ENCODE assay signal across 8 cellular contexts in genomic region chr12:26226629-26227375, GRCh38. TPM values are rescaled to one million over a fixed set of nuclear protein-coding genes. Genes with fewer than 3 reads are reported as not detected.
A peak's percentile ranks its signal among the peaks of the same experiment; 100 is the strongest.
DNase-seq lines count a peak whose midpoint lies in the region; ATAC-seq, FAIRE-seq and TF ChIP-seq lines count a peak whose summit lies in the region.

No MANE protein-coding gene starts in this region.

- in situ Hi-C loops in IMR-90 (cut with MboI; ENCODE audit: low sequenced_read_pairs), result no loop called here

- H3K36me3 Mint-ChIP-seq in activated T-helper 17 cell treated with anti-CD3 and anti-CD28 coated beads, Interleukin-2, amount 50 U/mL, for 72 hours (ENCODE audit: low read depth), result no peaks in the 10 kb centered on the region
- no peaks in the 10 kb centered on the region for H3K36me3 Mint-ChIP-seq in T-helper 2 cell treated with Interferon-gamma antibody and Interleukin-4, amounts not matched to agents 5 μg/mL and 100 μg/mL, for 36 hours (ENCODE audit: low read depth)

- BruUV-seq in IMR-90 (replicated peaks; lab: Mats Ljungman, UMichigan), result no TSS peak

- H4K20me1 ChIP-seq in IMR-90 (ENCODE audit: insufficient read depth, low read length), result no peaks in the 10 kb centered on the region

- no peak overlapping the region for H3K4me3 Mint-ChIP-seq in activated T-helper 17 cell treated with anti-CD3 and anti-CD28 coated beads, Interleukin-2, amount 50 U/mL, for 72 hours
- H3K4me3 Mint-ChIP-seq in T-helper 2 cell treated with Interferon-gamma antibody and Interleukin-4, amounts not matched to agents 5 μg/mL and 100 μg/mL, for 36 hours, result no peak overlapping the region

- DNase-seq in IMR-90 (no peak), bronchial epithelial cell (ENCODE audit: low read depth) (peak; percentile 63), iPS-NIHi7 (ENCODE audit: extremely low spot score) (peak; percentile 61), small intestine (peak; percentile 49)
- DNase-seq in T-helper 2 cell treated with Interferon-gamma antibody and Interleukin-4, amounts not matched to agents 5 μg/mL and 100 μg/mL, for 36 hours (ENCODE audit: low spot score), result no peak

- no peak for TF ChIP-seq CTCF in IMR-90 (conservative IDR thresholded peaks at IDR 0.05; ENCODE audit: low read depth, low read length)
- no peak for TF ChIP-seq CTCF in bronchial epithelial cell (IDR thresholded peaks at IDR 0.05; ENCODE audit: insufficient read depth, low read length, severe bottlenecking)

- TF ChIP-seq RAD21 in IMR-90 (IDR thresholded peaks at IDR 0.05; ENCODE audit: low read length), result no peak

- H3K79me1 ChIP-seq in IMR-90 (ENCODE audit: low read depth in 1 of 2, low read length in 2 of 2), result no peaks in the 10 kb centered on the region

- H2BK5ac ChIP-seq in IMR-90 (ENCODE audit: low read depth, low read length, poor library complexity, severe bottlenecking), result no peak overlapping the region

- H2AK5ac ChIP-seq in IMR-90 (ENCODE audit: low read depth, low read length), result no peak overlapping the region

- intact Hi-C loops in IMR-90 (cut with micrococcal nuclease), result loop anchor here (5.0 kb wide), 1 partner anchor 105 kb away; no protein-coding TSS in a partner anchor

- H2AK9ac ChIP-seq in IMR-90 (replicated peaks; ENCODE audit: low read depth, low read length, poor library complexity), result peak overlapping the region; percentile 44

- H3K27me3 ChIP-seq in ACC112 (ENCODE audit: insufficient read depth, low read length) (no peaks in the 10 kb centered on the region), IMR-90 (ENCODE audit: control insufficient read depth, insufficient read depth, low read length) (peaks cover 6% of the 10 kb centered on the region; the same call in 1 of the 2 replicates), bronchial epithelial cell (ENCODE audit: control insufficient read depth, insufficient read depth, low read length) (no peaks in the 10 kb centered on the region), small intestine (ENCODE audit: control insufficient read depth in 2 of 2, insufficient read depth in 2 of 2, low read length in 2 of 2) (peaks cover 0 to 1% of the 10 kb centered on the region in 2 donors)

- peak overlapping the region in 1 of 2 experiments; percentile 43; a peak in 1 of 4 replicates for H4K8ac ChIP-seq in IMR-90 (ENCODE audit: low read depth in 2 of 2, low read length in 2 of 2)

- H2AFZ ChIP-seq in ACC112 (ENCODE audit: low read length, unreplicated experiment) (peak overlapping the region; percentile 67), IMR-90 (replicated peaks; ENCODE audit: low read length, poor library complexity) (peak overlapping the region; percentile 91)

- no peaks in the 10 kb centered on the region for H3K9me3 Mint-ChIP-seq in activated T-helper 17 cell treated with anti-CD3 and anti-CD28 coated beads, Interleukin-2, amount 50 U/mL, for 72 hours
- H3K9me3 Mint-ChIP-seq in T-helper 2 cell treated with Interferon-gamma antibody and Interleukin-4, amounts not matched to agents 5 μg/mL and 100 μg/mL, for 36 hours, result no peaks in the 10 kb centered on the region

- no peak overlapping the region for H3K18ac ChIP-seq in IMR-90 (ENCODE audit: low read depth, low read length)

- no peak overlapping the region for H4K5ac ChIP-seq in IMR-90 (ENCODE audit: low read depth, low read length)

- FAIRE-seq in bronchial epithelial cell (lab: Jason Lieb, UNC) (no peak), small intestine (lab: Jason Lieb, UNC) (no peak)

- no peak overlapping the region for H3K56ac ChIP-seq in IMR-90 (ENCODE audit: extremely low read depth, insufficient read depth, low read length)

- no peaks in the 10 kb centered on the region for H3K79me2 ChIP-seq in ACC112 (ENCODE audit: control insufficient read depth, insufficient read depth, low read length, unreplicated experiment)

- peak overlapping the region; percentile 76 for H3K4me3 ChIP-seq in ACC112 (ENCODE audit: low read depth, low read length)
- peak overlapping the region; percentile 41 for H3K4me3 ChIP-seq in IMR-90 (ENCODE audit: insufficient read depth, low read depth, low read length)
- H3K4me3 ChIP-seq in bronchial epithelial cell (ENCODE audit: low read depth, low read length), result peak overlapping the region; percentile 29
- peak overlapping the region in 1 of 2 donors; percentile 12 for H3K4me3 ChIP-seq in small intestine (ENCODE audit: low read depth in 1 of 2, low read length in 2 of 2)

- no peaks in the 10 kb centered on the region for H3K9me3 ChIP-seq in IMR-90 (ENCODE audit: control insufficient read depth, insufficient read depth, low read length)
- no peaks in the 10 kb centered on the region for H3K9me3 ChIP-seq in small intestine (ENCODE audit: control insufficient read depth, low read depth)

- dilution Hi-C loops in IMR-90 (cut with HindIII; ENCODE audit: low sequenced_read_pairs, unreplicated experiment), result no loop called here

- POLR2A ChIA-PET in IMR-90 (lab: Charles Lee; ENCODE audit: unreplicated experiment), result interaction anchor here (0.7 kb wide), 1 partner anchor 14 kb away, joined by 3 read pairs; no protein-coding TSS in a partner anchor

- H2BK15ac ChIP-seq in IMR-90 (ENCODE audit: low read depth, low read length), result no peak overlapping the region

- no peaks in the 10 kb centered on the region for H3K36me3 ChIP-seq in ACC112 (ENCODE audit: insufficient read depth, low read length)
- H3K36me3 ChIP-seq in IMR-90 (ENCODE audit: control insufficient read depth, insufficient read depth, low read length), result no peaks in the 10 kb centered on the region
- no peaks in the 10 kb centered on the region for H3K36me3 ChIP-seq in bronchial epithelial cell (ENCODE audit: control insufficient read depth, insufficient read depth, low read length)
- H3K36me3 ChIP-seq in small intestine (ENCODE audit: control insufficient read depth in 2 of 2, insufficient read depth in 2 of 2, low read length in 2 of 2), result no peaks in the 10 kb centered on the region

- no peaks in the 10 kb centered on the region for H3K4me1 Mint-ChIP-seq in activated T-helper 17 cell treated with anti-CD3 and anti-CD28 coated beads, Interleukin-2, amount 50 U/mL, for 72 hours
- no peaks in the 10 kb centered on the region for H3K4me1 Mint-ChIP-seq in T-helper 2 cell treated with Interferon-gamma antibody and Interleukin-4, amounts not matched to agents 5 μg/mL and 100 μg/mL, for 36 hours (ENCODE audit: low read depth)

- H2BK120ac ChIP-seq in IMR-90 (ENCODE audit: low read depth, low read length), result 0 out of 2 replicates have a peak overlapping the region, but pooled peaks have one; percentile 60

- H3K4me2 ChIP-seq in IMR-90 (ENCODE audit: low read depth, low read length), result peak overlapping the region; percentile 82

- CTCF ChIA-PET in IMR-90 (lab: Yijun Ruan, JAX), result interaction anchor here (0.6 to 1.6 kb wide), 2 partner anchors 14 to 72 kb away, joined by 3 read pairs; no protein-coding TSS in a partner anchor

- H4K91ac ChIP-seq in IMR-90 (ENCODE audit: insufficient read depth, low read depth, low read length), result no peak overlapping the region; the same call in 1 of the 2 replicates

- H3K27ac ChIP-seq in ACC112 (ENCODE audit: low read depth, low read length) (no peak overlapping the region), IMR-90 (ENCODE audit: insufficient read depth, low read length) (no peak overlapping the region), small intestine (ENCODE audit: low read depth in 1 of 2, low read length in 1 of 2) (no peak overlapping the region)

- H3K4me1 ChIP-seq in ACC112 (ENCODE audit: control insufficient read depth, insufficient read depth, low read length, unreplicated experiment), result peaks cover 3% of the 10 kb centered on the region
- H3K4me1 ChIP-seq in IMR-90 (ENCODE audit: control insufficient read depth, insufficient read depth, low read length), result peaks cover 2% of the 10 kb centered on the region; the same call in 1 of the 2 replicates
- H3K4me1 ChIP-seq in small intestine (ENCODE audit: control insufficient read depth in 2 of 2, insufficient read depth in 1 of 2, low read depth in 1 of 2, low read length in 1 of 2), result no peaks in the 10 kb centered on the region

- TF ChIP-seq POLR2A in IMR-90 (IDR thresholded peaks at IDR 0.05; ENCODE audit: low read depth, low read length), result no peak

- H3K9ac ChIP-seq in IMR-90 (ENCODE audit: low read depth, low read length), result peak overlapping the region; percentile 24

- H3K4ac ChIP-seq in IMR-90 (ENCODE audit: low read depth, low read length), result no peak overlapping the region; the same call in none of the 2 replicates

- 0 out of 2 replicates have a peak overlapping the region, but pooled peaks have one; percentile 53 for H3K23ac ChIP-seq in IMR-90 (ENCODE audit: low read depth, low read length)

- peak overlapping the region; percentile 6; the same call in 1 of the 2 replicates for H3K14ac ChIP-seq in IMR-90 (replicated peaks; ENCODE audit: low read depth, low read length)

- no peak overlapping the region for H2BK20ac ChIP-seq in IMR-90 (ENCODE audit: low read depth, low read length)

- no peak overlapping the region for H3K27ac Mint-ChIP-seq in activated T-helper 17 cell treated with anti-CD3 and anti-CD28 coated beads, Interleukin-2, amount 50 U/mL, for 72 hours
- no peak overlapping the region for H3K27ac Mint-ChIP-seq in T-helper 2 cell treated with Interferon-gamma antibody and Interleukin-4, amounts not matched to agents 5 μg/mL and 100 μg/mL, for 36 hours

- WGBS in IMR-90 (ENCODE audit: extremely low coverage in 2 of 2, insufficient read length in 1 of 2), 2 experiments, result 4% methylated on average over 14 of the region's 45 CpGs; no CpG with 5 or more reads in 1 of the 2 experiments
- 7 to 9% (median 7%) methylated on average over 44 to 45 of the region's 45 CpGs for WGBS in small intestine, 3 donors

- H3K27me3 Mint-ChIP-seq in activated T-helper 17 cell treated with anti-CD3 and anti-CD28 coated beads, Interleukin-2, amount 50 U/mL, for 72 hours, result peaks cover 29% of the 10 kb centered on the region
- peaks cover 37% of the 10 kb centered on the region for H3K27me3 Mint-ChIP-seq in T-helper 2 cell treated with Interferon-gamma antibody and Interleukin-4, amounts not matched to agents 5 μg/mL and 100 μg/mL, for 36 hours (ENCODE audit: low read depth)

- peak; percentile 77 for ATAC-seq in IMR-90 (ENCODE audit: low read depth)
- ATAC-seq in activated T-helper 17 cell treated with anti-CD3 and anti-CD28 coated beads, Interleukin-2, amount 50 U/mL, for 72 hours (replicated peaks), result no peak
- ATAC-seq in GM21381 (IDR thresholded peaks at IDR 0.05; ENCODE audit: unreplicated experiment), result no peak

- peaks cover 3% of the 10 kb centered on the region; the same call in 1 of the 2 replicates for H3K9me1 ChIP-seq in IMR-90 (ENCODE audit: insufficient read depth, low read length)

TF ChIP-seq in IMR-90, 13 proteins besides CTCF, POLR2A, EP300 and RAD21:
- TF ChIP-seq SMC3 (IDR thresholded peaks at IDR 0.05; ENCODE audit: low read depth, low read length), result no peak
- peak; percentile 68; the same call in 1 of the 2 replicates for TF ChIP-seq BHLHE40 (IDR thresholded peaks at IDR 0.05; ENCODE audit: low read depth, low read length)

RNA-seq across cellular contexts. Expression of gene SSPN, which starts 31.4 kb away (rescaled TPM):
- total RNA-seq in IMR-90 (2012; rRNA removed) (5.6 and 7.8 TPM in 2 replicates), bronchial epithelial cell (0.26 and 0.38 TPM in 2 replicates)
- polyA plus RNA-seq in IMR-90 (2012; rRNA removed) (3.5 and 4.1 TPM in 2 replicates), small intestine (1 to 10 TPM in 1 of 3 donors, under 1 TPM in 2; 0.67 to 2.6 (median 0.81) TPM)
- 2.8 and 4.8 TPM in 2 replicates for polyA plus RNA-seq in IMR-90 (2012; cell fraction: cytosol; rRNA removed)
- 0.85 and 2.2 TPM in 2 replicates for polyA plus RNA-seq in IMR-90 (2012; cell fraction: nucleus; rRNA removed; ENCODE audit: low replicate concordance)
- not detected for total RNA-seq in activated T-helper 17 cell treated with anti-CD3 and anti-CD28 coated beads, Interleukin-2, amount 50 U/mL, for 72 hours

Comparison
In these comparisons a context has a peak if more than half of its experiments do, and no peak if none do; other contexts are left out.
1. DNase-seq: peak in bronchial epithelial cell (single experiment), iPS-NIHi7 (single experiment) and small intestine (single experiment); none in IMR-90 (single experiment) and T-helper 2 cell treated with Interferon-gamma antibody and Interleukin-4, amounts not matched to agents 5 μg/mL and 100 μg/mL, for 36 hours (single experiment).